1 cellular context compared by ENCODE assay signal in the genomic region with DNA sequence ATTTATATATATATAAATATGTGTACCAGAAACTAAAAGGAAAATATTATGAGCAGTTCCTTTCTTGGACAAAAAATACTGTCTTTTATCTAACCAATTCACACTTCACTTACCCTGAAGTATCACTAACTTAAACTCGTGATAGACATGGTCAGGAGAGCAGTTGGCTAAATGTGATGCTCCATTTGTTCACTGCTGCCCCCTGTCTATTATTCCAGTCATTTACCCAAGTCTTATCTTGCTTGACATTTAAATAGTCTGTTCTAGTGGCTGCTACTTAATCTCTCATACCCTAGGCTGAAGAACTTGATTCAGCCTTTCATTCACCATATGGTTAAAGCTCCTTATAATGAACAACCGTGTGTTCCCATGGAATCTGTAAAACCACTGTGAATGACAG.
TF ChIP-seq lines count a peak whose summit lies in the region.

No MANE protein-coding gene starts in this region.

TF ChIP-seq in SK-N-SH, 30 proteins besides CTCF, POLR2A, EP300 and RAD21 (continued from another document):
- TF ChIP-seq, protein P1, sequence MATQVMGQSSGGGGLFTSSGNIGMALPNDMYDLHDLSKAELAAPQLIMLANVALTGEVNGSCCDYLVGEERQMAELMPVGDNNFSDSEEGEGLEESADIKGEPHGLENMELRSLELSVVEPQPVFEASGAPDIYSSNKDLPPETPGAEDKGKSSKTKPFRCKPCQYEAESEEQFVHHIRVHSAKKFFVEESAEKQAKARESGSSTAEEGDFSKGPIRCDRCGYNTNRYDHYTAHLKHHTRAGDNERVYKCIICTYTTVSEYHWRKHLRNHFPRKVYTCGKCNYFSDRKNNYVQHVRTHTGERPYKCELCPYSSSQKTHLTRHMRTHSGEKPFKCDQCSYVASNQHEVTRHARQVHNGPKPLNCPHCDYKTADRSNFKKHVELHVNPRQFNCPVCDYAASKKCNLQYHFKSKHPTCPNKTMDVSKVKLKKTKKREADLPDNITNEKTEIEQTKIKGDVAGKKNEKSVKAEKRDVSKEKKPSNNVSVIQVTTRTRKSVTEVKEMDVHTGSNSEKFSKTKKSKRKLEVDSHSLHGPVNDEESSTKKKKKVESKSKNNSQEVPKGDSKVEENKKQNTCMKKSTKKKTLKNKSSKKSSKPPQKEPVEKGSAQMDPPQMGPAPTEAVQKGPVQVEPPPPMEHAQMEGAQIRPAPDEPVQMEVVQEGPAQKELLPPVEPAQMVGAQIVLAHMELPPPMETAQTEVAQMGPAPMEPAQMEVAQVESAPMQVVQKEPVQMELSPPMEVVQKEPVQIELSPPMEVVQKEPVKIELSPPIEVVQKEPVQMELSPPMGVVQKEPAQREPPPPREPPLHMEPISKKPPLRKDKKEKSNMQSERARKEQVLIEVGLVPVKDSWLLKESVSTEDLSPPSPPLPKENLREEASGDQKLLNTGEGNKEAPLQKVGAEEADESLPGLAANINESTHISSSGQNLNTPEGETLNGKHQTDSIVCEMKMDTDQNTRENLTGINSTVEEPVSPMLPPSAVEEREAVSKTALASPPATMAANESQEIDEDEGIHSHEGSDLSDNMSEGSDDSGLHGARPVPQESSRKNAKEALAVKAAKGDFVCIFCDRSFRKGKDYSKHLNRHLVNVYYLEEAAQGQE (IDR thresholded peaks at IDR 0.05; ENCODE audit: low read depth, low read length): no peak
- TF ChIP-seq RFX5 (IDR thresholded peaks at IDR 0.05; ENCODE audit: low read length): no peak
TF ChIP-seq in SK-N-SH: peak in this region for 0.
